Comparison of ENCODE assay signal across 24 cellular contexts in the genomic region with DNA sequence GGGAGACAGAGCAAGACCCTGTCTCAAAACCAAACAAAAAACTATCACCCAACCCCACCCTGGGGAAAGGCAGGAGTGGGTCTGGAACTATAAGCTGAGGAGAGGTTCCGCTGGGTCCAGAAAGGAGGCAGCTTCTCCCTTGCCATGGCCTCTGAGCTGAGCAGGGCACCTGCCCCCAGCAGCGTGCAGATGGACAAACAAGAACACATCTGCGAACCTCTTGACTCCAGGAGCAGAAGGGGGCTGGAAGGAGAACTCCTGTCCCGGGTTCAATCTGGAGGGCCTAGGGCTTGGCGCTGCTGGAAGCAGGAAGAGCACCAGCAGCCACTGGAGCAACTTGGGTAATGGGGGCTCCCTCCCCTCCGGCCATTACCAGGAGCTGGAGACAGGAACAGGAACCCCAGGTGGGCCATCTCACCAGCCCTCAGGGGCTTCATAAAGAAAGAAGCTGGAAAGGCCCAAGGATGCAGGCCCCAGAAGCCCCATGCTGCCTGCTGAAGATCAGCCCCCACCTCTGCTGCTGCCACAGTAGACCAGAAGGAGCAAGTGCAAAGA.
"Had no signal": no experiment of that assay in that cellular context is flagged by ENCODE, and none has a peak within 500 bp of the region (broad histone marks: within the 10 kb centered on the region; RNA-seq: fewer than 3 reads in every experiment).

No MANE protein-coding gene starts in this region.

- ATAC-seq: activated CD8-positive, alpha-beta memory T cell treated with anti-CD3 and anti-CD28 coated beads, Interleukin-2, amount 10 ng/mL, durations not matched to agents 7 days and 5 days; activated T-cell treated with anti-CD3 and anti-CD28 coated beads, Interleukin-2, amount 50 U/mL, for 4 hours; T-cell had no signal

- H3K36me3 ChIP-seq: brain microvascular endothelial cell, cardiac muscle cell had no signal

- H3K27ac Mint-ChIP-seq: activated B cell treated with CpG ODN at 0.5 μM for 24 hours; activated CD8-positive, alpha-beta memory T cell treated with anti-CD3 and anti-CD28 coated beads, Interleukin-2, amount 10 ng/mL, durations not matched to agents 7 days and 5 days; activated naive CD4-positive, alpha-beta T cell treated with anti-CD3 and anti-CD28 coated beads, Interleukin-2, amount 10 ng/mL, durations not matched to agents 7 days and 5 days; activated naive CD8-positive, alpha-beta T cell treated with anti-CD3 and anti-CD28 coated beads for 36 hours had no signal

- H3K36me3 Mint-ChIP-seq: activated CD8-positive, alpha-beta memory T cell treated with anti-CD3 and anti-CD28 coated beads, Interleukin-2, amount 10 ng/mL, durations not matched to agents 7 days and 5 days; T-cell had no signal

- H3K27me3 Mint-ChIP-seq: activated B cell treated with CpG ODN at 0.5 μM for 24 hours; activated CD4-positive, alpha-beta T cell treated with anti-CD3 and anti-CD28 coated beads, Interleukin-2, amount 10 ng/mL, durations not matched to agents 24 days and 14 days; activated CD8-positive, alpha-beta memory T cell treated with anti-CD3 and anti-CD28 coated beads, Interleukin-2, amount 10 ng/mL, durations not matched to agents 7 days and 5 days; activated naive CD4-positive, alpha-beta T cell treated with anti-CD3 and anti-CD28 coated beads, Interleukin-2, amount 10 ng/mL, durations not matched to agents 7 days and 5 days; activated naive CD8-positive, alpha-beta T cell treated with anti-CD3 and anti-CD28 coated beads for 36 hours; T-cell had no signal

- DNase-seq: activated B cell treated with CpG ODN at 0.5 μM for 24 hours; activated CD4-positive, alpha-beta T cell treated with anti-CD3 and anti-CD28 coated beads for 1 hour; activated CD4-positive, alpha-beta T cell treated with anti-CD3 and anti-CD28 coated beads, Interleukin-2, amount 10 ng/mL, durations not matched to agents 24 days and 14 days; activated CD4-positive, alpha-beta T cell treated with anti-CD3 and anti-CD28 coated beads, Interleukin-2, amount 50 U/mL, for 48 hours; activated CD8-positive, alpha-beta memory T cell treated with anti-CD3 and anti-CD28 coated beads, Interleukin-2, amount 10 ng/mL, durations not matched to agents 7 days and 5 days; activated gamma-delta T cell treated with Interleukin-2 at 50 U/mL for 16 hours; activated naive CD4-positive, alpha-beta T cell treated with anti-CD3 and anti-CD28 coated beads, Interleukin-2, amount 10 ng/mL, durations not matched to agents 7 days and 5 days; activated naive CD8-positive, alpha-beta T cell treated with anti-CD3 and anti-CD28 coated beads for 36 hours; activated T-cell treated with anti-CD3 and anti-CD28 coated beads, Interleukin-2, amount 50 U/mL, for 4 hours; Kasumi-1; KBM-7; NCI-H1092; NCI-H1417; NCI-H1930; NCI-H2171; NCI-H526; NCI-H774; T-cell; T-helper 2 cell; T1000 had no signal

- H3K4me3 Mint-ChIP-seq: activated B cell treated with CpG ODN at 0.5 μM for 24 hours; activated CD4-positive, alpha-beta T cell treated with anti-CD3 and anti-CD28 coated beads, Interleukin-2, amount 10 ng/mL, durations not matched to agents 24 days and 14 days; activated CD8-positive, alpha-beta memory T cell treated with anti-CD3 and anti-CD28 coated beads, Interleukin-2, amount 10 ng/mL, durations not matched to agents 7 days and 5 days; activated naive CD4-positive, alpha-beta T cell treated with anti-CD3 and anti-CD28 coated beads, Interleukin-2, amount 10 ng/mL, durations not matched to agents 7 days and 5 days; activated naive CD8-positive, alpha-beta T cell treated with anti-CD3 and anti-CD28 coated beads for 36 hours; activated T-cell treated with anti-CD3 and anti-CD28 coated beads, Interleukin-2, amount 50 U/mL, for 4 hours; T-cell had no signal

- H3K27ac ChIP-seq: brain microvascular endothelial cell, cardiac muscle cell, SK-N-MC had no signal

- H3K27me3 ChIP-seq: brain microvascular endothelial cell, cardiac muscle cell had no signal

- H3K4me3 ChIP-seq: cardiac muscle cell, SK-N-MC had no signal

- FAIRE-seq: TTC549 had no signal

- H3K9me3 Mint-ChIP-seq: activated B cell treated with CpG ODN at 0.5 μM for 24 hours; activated naive CD4-positive, alpha-beta T cell treated with anti-CD3 and anti-CD28 coated beads, Interleukin-2, amount 10 ng/mL, durations not matched to agents 7 days and 5 days; activated naive CD8-positive, alpha-beta T cell treated with anti-CD3 and anti-CD28 coated beads for 36 hours; activated T-cell treated with anti-CD3 and anti-CD28 coated beads, Interleukin-2, amount 50 U/mL, for 4 hours; T-cell had no signal
